ENCODE assay signal across 2 cellular contexts in genomic region chr2:119769645-119770044, GRCh38.
TF ChIP-seq lines count a peak whose summit lies in the region.

No MANE protein-coding gene starts in this region.

TF ChIP-seq in liver, 16 proteins besides CTCF, POLR2A, EP300 and RAD21:
- TF ChIP-seq ZBTB33 (IDR thresholded peaks at IDR 0.05) (no peak), NR2F2 (IDR thresholded peaks at IDR 0.05) (no peak), EGR1 (IDR thresholded peaks at IDR 0.05; ENCODE audit: low read depth in 2 of 2) (no peak), RXRA (IDR thresholded peaks at IDR 0.05) (peak in 1 of 2 donors; percentile 42), FOXA2 (IDR thresholded peaks at IDR 0.05) (no peak), FOXA1 (IDR thresholded peaks at IDR 0.05) (no peak), HNF4G (IDR thresholded peaks at IDR 0.05) (peak; percentile 14), ATF3 (IDR thresholded peaks at IDR 0.05) (no peak), GABPA (IDR thresholded peaks at IDR 0.05 in 1 of 2, conservative IDR thresholded peaks at IDR 0.05 in 1 of 2) (no peak), SP1 (IDR thresholded peaks at IDR 0.05) (peak; percentile 14), MAX (IDR thresholded peaks at IDR 0.05) (no peak), YY1 (IDR thresholded peaks at IDR 0.05) (peak; percentile 70), HNF4A (conservative IDR thresholded peaks at IDR 0.05) (peak; percentile 70 to 87), TAF1 (conservative IDR thresholded peaks at IDR 0.05) (no peak), REST (IDR thresholded peaks at IDR 0.05) (no peak)

TF ChIP-seq in HepG2, 621 proteins besides CTCF, POLR2A, EP300 and RAD21 (continued from another document):
- TF ChIP-seq FUBP1 (CRISPR knock-in tag; IDR thresholded peaks at IDR 0.05; ENCODE audit: borderline replicate concordance) (no peak), TGIF2 (CRISPR knock-in tag; IDR thresholded peaks at IDR 0.05) (no peak), POGK (CRISPR knock-in tag; conservative IDR thresholded peaks at IDR 0.05) (no peak), ZNF446 (CRISPR knock-in tag; IDR thresholded peaks at IDR 0.05) (no peak), ZNF18 (CRISPR knock-in tag; IDR thresholded peaks at IDR 0.05; ENCODE audit: insufficient replicate concordance) (no peak), ZNF292 (CRISPR knock-in tag; IDR thresholded peaks at IDR 0.05; ENCODE audit: borderline replicate concordance, low read depth) (no peak), ZNF609 (CRISPR knock-in tag; IDR thresholded peaks at IDR 0.05; ENCODE audit: borderline replicate concordance) (no peak), AGO1 (IDR thresholded peaks at IDR 0.05; ENCODE audit: low read depth, low read length, poor library complexity, severe bottlenecking) (no peak), SRSF4 (IDR thresholded peaks at IDR 0.05; ENCODE audit: low read depth, low read length, poor library complexity, severe bottlenecking) (no peak), PRMT3 (CRISPR knock-in tag; IDR thresholded peaks at IDR 0.05; ENCODE audit: borderline replicate concordance, low read depth) (no peak), SNAPC2 (CRISPR knock-in tag; IDR thresholded peaks at IDR 0.05) (no peak), THAP9 (CRISPR knock-in tag; IDR thresholded peaks at IDR 0.05; ENCODE audit: borderline replicate concordance) (no peak)
